Comparison of ENCODE assay signal across 19 cellular contexts in the genomic region with DNA sequence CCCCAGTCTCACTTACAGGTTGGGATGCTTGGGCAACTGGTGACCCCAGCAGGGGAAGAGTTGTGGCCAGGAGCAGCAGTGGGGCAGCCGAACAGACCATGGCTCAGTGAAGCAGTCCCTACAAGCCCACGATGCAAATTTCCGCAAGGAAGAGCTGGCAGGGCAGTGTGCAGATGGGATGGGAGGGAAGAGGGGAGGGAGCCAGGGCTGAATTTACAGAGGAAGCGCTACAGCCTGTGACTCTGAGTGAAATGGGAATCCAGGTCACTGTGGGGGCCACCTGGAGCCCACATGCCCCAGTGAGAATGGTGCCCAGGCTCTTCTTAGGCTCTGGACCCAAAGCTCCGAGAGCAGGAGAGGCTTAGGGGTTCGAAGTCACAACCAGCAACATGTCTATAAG. TPM values are rescaled to one million over a fixed set of nuclear protein-coding genes. Genes with fewer than 3 reads are reported as not detected.
"Had no signal": no experiment of that assay in that cellular context is flagged by ENCODE, and none has a peak within 500 bp of the region (broad histone marks: within the 10 kb centered on the region; RNA-seq: fewer than 3 reads in every experiment).

No MANE protein-coding gene starts in this region.

- DNase-seq: activated CD4-positive, alpha-beta T cell treated with anti-CD3 and anti-CD28 coated beads, Interleukin-2, amount 10 ng/mL, durations not matched to agents 7 days and 5 days; activated CD8-positive, alpha-beta memory T cell treated with anti-CD3 and anti-CD28 coated beads, Interleukin-2, amount 50 U/mL, for 48 hours; activated gamma-delta T cell treated with Interleukin-2 at 50 U/mL for 16 hours; activated naive CD8-positive, alpha-beta T cell treated with anti-CD3 and anti-CD28 coated beads for 36 hours; amygdala; body of pancreas; cortex of kidney; effector CD4-positive, alpha-beta T cell; foreskin fibroblast; immature natural killer cell; naive B cell; pancreas; stimulated activated naive B cell treated with anti-CD40 and anti-IgM and Interleukin-4, amounts not matched to agents 10 μg/mL and 1 μg/mL and 100 μg/mL, for 72 hours; tibial artery had no signal

- H3K27me3 ChIP-seq: body of pancreas, pancreas had no signal

- H3K4me3 Mint-ChIP-seq: activated CD4-positive, alpha-beta T cell treated with anti-CD3 and anti-CD28 coated beads, Interleukin-2, amount 10 ng/mL, durations not matched to agents 7 days and 5 days; activated naive CD8-positive, alpha-beta T cell treated with anti-CD3 and anti-CD28 coated beads for 36 hours; immature natural killer cell; naive B cell; stimulated activated naive B cell treated with anti-CD40 and anti-IgM and Interleukin-4, amounts not matched to agents 10 μg/mL and 1 μg/mL and 100 μg/mL, for 72 hours; T-helper 2 cell treated with Interferon-gamma antibody and Interleukin-4, amounts not matched to agents 5 μg/mL and 100 μg/mL, for 36 hours had no signal

- H3K4me1 ChIP-seq: body of pancreas, pancreas, tibial artery had no signal

- H3K27ac ChIP-seq: body of pancreas, pancreas, tibial artery had no signal

- H3K27me3 Mint-ChIP-seq: activated naive CD8-positive, alpha-beta T cell treated with anti-CD3 and anti-CD28 coated beads for 36 hours; naive B cell; stimulated activated naive B cell treated with anti-CD40 and anti-IgM and Interleukin-4, amounts not matched to agents 10 μg/mL and 1 μg/mL and 100 μg/mL, for 72 hours had no signal

- H3K36me3 Mint-ChIP-seq: activated naive CD8-positive, alpha-beta T cell treated with anti-CD3 and anti-CD28 coated beads for 36 hours; immature natural killer cell; naive B cell; stimulated activated naive B cell treated with anti-CD40 and anti-IgM and Interleukin-4, amounts not matched to agents 10 μg/mL and 1 μg/mL and 100 μg/mL, for 72 hours had no signal

- ATAC-seq: body of pancreas; pancreas; stimulated activated naive B cell treated with anti-CD40 and anti-IgM and Interleukin-4, amounts not matched to agents 10 μg/mL and 1 μg/mL and 100 μg/mL, for 72 hours had no signal

- H3K36me3 ChIP-seq: pancreas, tibial artery had no signal

- H3K4me1 Mint-ChIP-seq: activated CD4-positive, alpha-beta T cell treated with anti-CD3 and anti-CD28 coated beads, Interleukin-2, amount 10 ng/mL, durations not matched to agents 7 days and 5 days; immature natural killer cell had no signal

- H3K27ac Mint-ChIP-seq: activated naive CD8-positive, alpha-beta T cell treated with anti-CD3 and anti-CD28 coated beads for 36 hours; immature natural killer cell; stimulated activated naive B cell treated with anti-CD40 and anti-IgM and Interleukin-4, amounts not matched to agents 10 μg/mL and 1 μg/mL and 100 μg/mL, for 72 hours; T-helper 2 cell treated with Interferon-gamma antibody and Interleukin-4, amounts not matched to agents 5 μg/mL and 100 μg/mL, for 36 hours had no signal

- FAIRE-seq: endothelial cell of umbilical vein, pancreas, urothelium cell line had no signal

- H3K9me3 Mint-ChIP-seq: activated CD4-positive, alpha-beta T cell treated with anti-CD3 and anti-CD28 coated beads, Interleukin-2, amount 10 ng/mL, durations not matched to agents 7 days and 5 days; activated naive CD8-positive, alpha-beta T cell treated with anti-CD3 and anti-CD28 coated beads for 36 hours; immature natural killer cell; naive B cell; stimulated activated naive B cell treated with anti-CD40 and anti-IgM and Interleukin-4, amounts not matched to agents 10 μg/mL and 1 μg/mL and 100 μg/mL, for 72 hours; T-helper 2 cell treated with Interferon-gamma antibody and Interleukin-4, amounts not matched to agents 5 μg/mL and 100 μg/mL, for 36 hours had no signal

- H3K4me3 ChIP-seq: body of pancreas, lung, pancreas, tibial artery had no signal

- H3K9me3 ChIP-seq: body of pancreas, pancreas, tibial artery had no signal

RNA-seq across cellular contexts. Expression of a gene that starts 27.6 kb away (rescaled TPM):
- total RNA-seq: body of pancreas, subcutaneous adipose tissue had no signal
